13 cellular contexts compared by ENCODE assay signal in genomic region chr6:150252714-150253444, GRCh38.
DNase-seq lines count a peak whose midpoint lies in the region; TF ChIP-seq lines count a peak whose summit lies in the region.
"Had no signal": no experiment of that assay in that cellular context is flagged by ENCODE, and none has a peak within 500 bp of the region (broad histone marks: within the 10 kb centered on the region; RNA-seq: fewer than 3 reads in every experiment).

No MANE protein-coding gene starts in this region.

- no peaks in the 10 kb centered on the region for H3K9me3 ChIP-seq in skeletal muscle tissue (ENCODE audit: control insufficient read depth in 3 of 3, low read length in 3 of 3)

- no peak overlapping the region for H3K9ac ChIP-seq in skeletal muscle tissue (ENCODE audit: low read depth in 1 of 3, low read length in 3 of 3)

- peaks cover 60 to 64% (median 63%) of the 10 kb centered on the region in 3 donors for H3K4me1 ChIP-seq in skeletal muscle tissue (ENCODE audit: control insufficient read depth in 3 of 3, insufficient read depth in 3 of 3, low read length in 3 of 3)

- DNase-seq in GM12865 (ENCODE audit: low read depth): peak; percentile 9
- DNase-seq in HPDE6-E6E7 (ENCODE audit: extremely low spot score): peak; percentile 62
- peak; percentile 34 for DNase-seq in astrocyte of the hippocampus (ENCODE audit: low read depth, low spot score)
- no peak for DNase-seq in germinal center (ENCODE audit: low spot score)
- no peak for DNase-seq in NCI-H748 treated with DMSO at 0.1 percent for 48 hours (lab: John Stamatoyannopoulos, UW)
- DNase-seq in coronary artery (ENCODE audit: low spot score): no peak
- DNase-seq: activated T-cell treated with anti-CD3 and anti-CD28 coated beads, Interleukin-2, amount 50 U/mL, for 48 hours; DMS 273 treated with DMSO at 0.1 percent for 48 hours; naive thymus-derived CD4-positive, alpha-beta T cell; NCI-H2081; stimulated activated CD4-positive, alpha-beta T cell treated with anti-CD3 and anti-CD28 coated beads, Interleukin-12 subunit alpha, Interleukin-12 subunit beta, amount 100 ng/mL, for 4 hours had no signal

- no peaks in the 10 kb centered on the region for H3K36me3 ChIP-seq in skeletal muscle tissue (ENCODE audit: control insufficient read depth in 3 of 3, insufficient read depth in 3 of 3, low read length in 3 of 3)

- no peak overlapping the region for H3K4me3 ChIP-seq in GM12865 (ENCODE audit: low read depth, low read length)
- H3K4me3 ChIP-seq in skeletal muscle tissue (ENCODE audit: low read length in 3 of 3): no peak overlapping the region
- no peak overlapping the region for H3K4me3 ChIP-seq in coronary artery

- no peak for TF ChIP-seq CTCF in GM12865 (IDR thresholded peaks at IDR 0.05; ENCODE audit: insufficient read depth, low read depth, low read length, missing control alignments)
- no peak for TF ChIP-seq CTCF in coronary artery (IDR thresholded peaks at IDR 0.05)

- H3K27ac ChIP-seq in skeletal muscle tissue (ENCODE audit: low read depth, low read length) (peak overlapping the region; percentile 95), coronary artery (no peak overlapping the region)
- H3K27ac ChIP-seq: VCaP had no signal

- H3K27me3 ChIP-seq in skeletal muscle tissue (ENCODE audit: control insufficient read depth in 3 of 3, insufficient read depth in 3 of 3, low read length in 3 of 3): no peaks in the 10 kb centered on the region

Comparison
In these comparisons a context has a peak if more than half of its experiments do, and no peak if none do; other contexts are left out.
1. DNase-seq: peak in GM12865 (single experiment), HPDE6-E6E7 (single experiment) and astrocyte of the hippocampus (single experiment); none in germinal center (single experiment), NCI-H748 treated with DMSO at 0.1 percent for 48 hours (single experiment) and coronary artery (single experiment).